In the genomic region with DNA sequence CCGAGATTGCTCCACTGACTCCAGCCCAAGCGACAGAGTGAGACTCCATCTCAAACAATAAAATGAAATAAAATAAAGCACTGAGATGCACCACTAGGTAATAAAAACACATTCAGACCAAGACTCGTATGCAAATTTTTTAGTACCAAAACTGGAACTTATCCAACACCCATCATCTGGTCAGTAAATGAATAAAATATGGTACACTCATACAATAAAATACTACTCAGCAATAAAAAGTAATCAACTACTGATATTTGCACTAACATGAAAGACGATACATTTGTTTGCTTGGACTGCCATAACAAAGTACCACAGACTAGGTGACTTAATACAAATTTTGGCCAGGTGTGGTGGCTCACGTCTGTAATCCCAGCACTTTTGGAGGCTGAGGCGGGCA, we compare ENCODE assay signal across 1 cellular context.
TF ChIP-seq lines count a peak whose summit lies in the region.

No MANE protein-coding gene starts in this region.

TF ChIP-seq in K562, 482 proteins besides CTCF, POLR2A, EP300 and RAD21 (continued from another document):
- TF ChIP-seq ZFPM2 (CRISPR knock-in tag; IDR thresholded peaks at IDR 0.05) (no peak), HSF4 (CRISPR knock-in tag; IDR thresholded peaks at IDR 0.05; ENCODE audit: borderline replicate concordance) (no peak), JUNB (CRISPR knock-in tag; conservative IDR thresholded peaks at IDR 0.05) (no peak), ZNF316 (IDR thresholded peaks at IDR 0.05) (peak; percentile 77), MAFG (tag; conservative IDR thresholded peaks at IDR 0.05) (peak; percentile 36)
- TF ChIP-seq, protein P1, sequence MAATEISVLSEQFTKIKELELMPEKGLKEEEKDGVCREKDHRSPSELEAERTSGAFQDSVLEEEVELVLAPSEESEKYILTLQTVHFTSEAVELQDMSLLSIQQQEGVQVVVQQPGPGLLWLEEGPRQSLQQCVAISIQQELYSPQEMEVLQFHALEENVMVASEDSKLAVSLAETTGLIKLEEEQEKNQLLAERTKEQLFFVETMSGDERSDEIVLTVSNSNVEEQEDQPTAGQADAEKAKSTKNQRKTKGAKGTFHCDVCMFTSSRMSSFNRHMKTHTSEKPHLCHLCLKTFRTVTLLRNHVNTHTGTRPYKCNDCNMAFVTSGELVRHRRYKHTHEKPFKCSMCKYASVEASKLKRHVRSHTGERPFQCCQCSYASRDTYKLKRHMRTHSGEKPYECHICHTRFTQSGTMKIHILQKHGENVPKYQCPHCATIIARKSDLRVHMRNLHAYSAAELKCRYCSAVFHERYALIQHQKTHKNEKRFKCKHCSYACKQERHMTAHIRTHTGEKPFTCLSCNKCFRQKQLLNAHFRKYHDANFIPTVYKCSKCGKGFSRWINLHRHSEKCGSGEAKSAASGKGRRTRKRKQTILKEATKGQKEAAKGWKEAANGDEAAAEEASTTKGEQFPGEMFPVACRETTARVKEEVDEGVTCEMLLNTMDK (IDR thresholded peaks at IDR 0.05; ENCODE audit: borderline replicate concordance, insufficient read depth, low read depth, low read length, poor library complexity, severe bottlenecking) = no peak
